ENCODE assay signal across 29 cellular contexts in genomic region chr3:76132154-76132470, GRCh38.
"Had no signal": no experiment of that assay in that cellular context is flagged by ENCODE, and none has a peak within 500 bp of the region (broad histone marks: within the 10 kb centered on the region; RNA-seq: fewer than 3 reads in every experiment).

No MANE protein-coding gene starts in this region.

- H3K27ac ChIP-seq: cardiac muscle cell, colonic mucosa, PC-9, RWPE1, SK-N-MC had no signal

- H3K36me3 Mint-ChIP-seq: activated naive CD8-positive, alpha-beta T cell treated with anti-CD3 and anti-CD28 coated beads for 36 hours had no signal

- H3K27me3 ChIP-seq: cardiac muscle cell, colonic mucosa had no signal

- H3K4me2 ChIP-seq: PC-9 had no signal

- ATAC-seq: activated CD8-positive, alpha-beta T cell treated with anti-CD3 and anti-CD28 coated beads for 36 hours; activated T-cell treated with anti-CD3 and anti-CD28 coated beads, Interleukin-2, amount 50 U/mL, for 72 hours; activated T-helper 17 cell treated with anti-CD3 and anti-CD28 coated beads, Interleukin-2, amount 50 U/mL, for 72 hours; K562; Right ventricle myocardium inferior had no signal

- H3K9me3 ChIP-seq: colonic mucosa had no signal

- H3K9me3 Mint-ChIP-seq: activated CD8-positive, alpha-beta T cell treated with anti-CD3 and anti-CD28 coated beads for 36 hours had no signal

- DNase-seq: activated CD4-positive, alpha-beta T cell treated with anti-CD3 and anti-CD28 coated beads, Interleukin-2, amount 10 ng/mL, durations not matched to agents 24 days and 14 days; activated CD4-positive, alpha-beta T cell treated with anti-CD3 and anti-CD28 coated beads, Interleukin-2, amount 50 U/mL, for 4 hours; activated CD8-positive, alpha-beta T cell treated with anti-CD3 and anti-CD28 coated beads for 36 hours; activated effector memory CD4-positive, alpha-beta T cell treated with anti-CD3 and anti-CD28 coated beads, Interleukin-2, amount 50 U/mL, for 16 hours; activated naive CD4-positive, alpha-beta T cell; activated naive CD4-positive, alpha-beta T cell treated with anti-CD3 and anti-CD28 coated beads, Interleukin-2, amount 50 U/mL, for 16 hours; activated naive CD8-positive, alpha-beta T cell treated with anti-CD3 and anti-CD28 coated beads for 36 hours; activated T-cell treated with anti-CD3 and anti-CD28 coated beads, Interleukin-2, amount 50 U/mL, for 1 hour; activated T-cell treated with anti-CD3 and anti-CD28 coated beads, Interleukin-2, amount 50 U/mL, for 72 hours; amniotic stem cell; aorta; colonic mucosa; NCI-H1105; NCI-H1436 treated with DMSO at 0.1 percent for 48 hours; NCI-H1694 treated with DMSO at 0.1 percent for 48 hours; NCI-H2029; NCI-H2107; NCI-H226; NCI-H446 treated with DMSO at 0.1 percent for 48 hours; NCI-H526; NCI-H774; PC-9 had no signal

- H2AFZ ChIP-seq: PC-9 had no signal

- H3K4me1 ChIP-seq: colonic mucosa had no signal

- H3K27me3 Mint-ChIP-seq: activated CD4-positive, alpha-beta T cell treated with anti-CD3 and anti-CD28 coated beads, Interleukin-2, amount 10 ng/mL, durations not matched to agents 24 days and 14 days; activated CD8-positive, alpha-beta T cell treated with anti-CD3 and anti-CD28 coated beads for 36 hours; activated naive CD8-positive, alpha-beta T cell treated with anti-CD3 and anti-CD28 coated beads for 36 hours; activated T-helper 17 cell treated with anti-CD3 and anti-CD28 coated beads, Interleukin-2, amount 50 U/mL, for 72 hours; central memory CD8-positive, alpha-beta T cell had no signal

- H3K36me3 ChIP-seq: cardiac muscle cell, colonic mucosa had no signal

- H3K4me1 Mint-ChIP-seq: activated CD4-positive, alpha-beta T cell treated with anti-CD3 and anti-CD28 coated beads, Interleukin-2, amount 10 ng/mL, durations not matched to agents 24 days and 14 days; activated naive CD8-positive, alpha-beta T cell treated with anti-CD3 and anti-CD28 coated beads for 36 hours; activated T-helper 17 cell treated with anti-CD3 and anti-CD28 coated beads, Interleukin-2, amount 50 U/mL, for 72 hours; central memory CD8-positive, alpha-beta T cell had no signal

- H3K27ac Mint-ChIP-seq: activated CD4-positive, alpha-beta T cell treated with anti-CD3 and anti-CD28 coated beads, Interleukin-2, amount 10 ng/mL, durations not matched to agents 24 days and 14 days; activated CD8-positive, alpha-beta T cell treated with anti-CD3 and anti-CD28 coated beads for 36 hours; activated naive CD8-positive, alpha-beta T cell treated with anti-CD3 and anti-CD28 coated beads for 36 hours; activated T-cell treated with anti-CD3 and anti-CD28 coated beads, Interleukin-2, amount 50 U/mL, for 72 hours; activated T-helper 17 cell treated with anti-CD3 and anti-CD28 coated beads, Interleukin-2, amount 50 U/mL, for 72 hours had no signal

- H3K4me3 Mint-ChIP-seq: activated CD4-positive, alpha-beta T cell treated with anti-CD3 and anti-CD28 coated beads, Interleukin-2, amount 10 ng/mL, durations not matched to agents 24 days and 14 days; activated CD8-positive, alpha-beta T cell treated with anti-CD3 and anti-CD28 coated beads for 36 hours; activated naive CD8-positive, alpha-beta T cell treated with anti-CD3 and anti-CD28 coated beads for 36 hours; activated T-cell treated with anti-CD3 and anti-CD28 coated beads, Interleukin-2, amount 50 U/mL, for 72 hours; activated T-helper 17 cell treated with anti-CD3 and anti-CD28 coated beads, Interleukin-2, amount 50 U/mL, for 72 hours; central memory CD8-positive, alpha-beta T cell had no signal

- H3K4me3 ChIP-seq: cardiac muscle cell, colonic mucosa, K562, PC-9, SK-N-MC had no signal
